14 cellular contexts compared by ENCODE assay signal in the genomic region with DNA sequence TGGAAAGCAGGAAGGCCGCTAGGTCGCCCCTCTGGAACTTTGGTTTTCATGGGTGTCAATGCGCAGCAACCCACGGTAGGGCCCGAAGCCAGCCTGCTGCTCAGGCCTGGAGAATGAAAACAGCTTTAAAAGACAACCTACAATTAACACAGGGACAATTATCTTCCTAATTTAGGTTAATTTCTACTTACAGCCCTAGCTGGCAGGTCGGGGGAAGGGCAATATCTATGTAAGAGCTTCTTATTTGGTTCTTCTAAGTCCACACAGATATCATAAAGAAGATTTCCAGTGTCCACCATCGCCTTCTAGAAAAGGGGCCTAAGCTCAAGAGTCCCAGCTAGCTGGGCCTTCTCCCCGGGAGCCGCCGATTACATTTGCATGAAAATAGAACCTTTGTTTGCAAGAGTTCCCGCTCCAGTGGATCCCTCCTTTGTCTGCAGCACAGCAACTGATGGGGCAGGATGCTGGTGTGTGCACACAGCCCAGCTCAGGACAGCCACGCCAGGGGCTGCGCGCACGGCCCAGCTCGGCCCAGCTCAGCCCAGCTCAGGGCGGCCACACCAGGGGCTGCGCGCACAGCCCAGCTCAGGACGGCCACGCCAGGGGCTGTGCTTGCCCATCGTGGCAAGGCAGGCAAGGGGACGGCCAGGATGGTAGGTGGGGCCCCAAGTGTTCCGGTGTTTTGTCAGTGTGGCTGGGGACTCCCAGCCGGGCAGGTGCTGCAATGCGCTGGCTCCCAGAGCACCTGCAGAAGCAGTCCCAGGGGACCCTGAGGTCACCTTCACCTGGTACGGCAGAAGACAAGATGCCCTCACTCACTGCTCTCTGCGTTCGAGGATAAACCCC.
DNase-seq lines count a peak whose midpoint lies in the region; ATAC-seq and TF ChIP-seq lines count a peak whose summit lies in the region.
"Had no signal": no experiment of that assay in that cellular context is flagged by ENCODE, and none has a peak within 500 bp of the region (broad histone marks: within the 10 kb centered on the region; RNA-seq: fewer than 3 reads in every experiment).

No MANE protein-coding gene starts in this region.

- DNase-seq in NCI-H1417 (lab: John Stamatoyannopoulos, UW) (peak; percentile 55 to 91 (median 87)), NCI-H1417 treated with DMSO at 0.1 percent for 48 hours (lab: John Stamatoyannopoulos, UW) (no peak), chondrocyte (ENCODE audit: low spot score) (peak; percentile 56), medulla oblongata (ENCODE audit: extremely low spot score) (peak; percentile 82), thoracic aorta (ENCODE audit: low spot score) (no peak), immature natural killer cell (no peak)
- DNase-seq in effector memory CD8-positive, alpha-beta T cell, result no peak
- DNase-seq in activated CD8-positive, alpha-beta memory T cell treated with anti-CD3 and anti-CD28 coated beads, Interleukin-2, amount 50 U/mL, for 4 hours, result no peak
- DNase-seq: foreskin fibroblast, GOT3, KBM-7 had no signal

- H3K36me3 ChIP-seq in thoracic aorta, result no peaks in the 10 kb centered on the region
- H3K36me3 ChIP-seq: upper lobe of left lung had no signal

- H3K27me3 ChIP-seq in thoracic aorta (replicated peaks; ENCODE audit: insufficient read depth), result no peaks in the 10 kb centered on the region
- H3K27me3 ChIP-seq: upper lobe of left lung had no signal

- H3K27me3 Mint-ChIP-seq in chondrocyte (ENCODE audit: low read depth), result no peaks in the 10 kb centered on the region
- H3K27me3 Mint-ChIP-seq in effector memory CD8-positive, alpha-beta T cell, result no peaks in the 10 kb centered on the region
- peaks cover 3 to 6% (median 6%) of the 10 kb centered on the region in 3 donors for H3K27me3 Mint-ChIP-seq in immature natural killer cell (ENCODE audit: low read depth in 3 of 3)
- H3K27me3 Mint-ChIP-seq: activated naive CD8-positive, alpha-beta T cell had no signal

- peaks cover 19 to 40% of the 10 kb centered on the region in 2 donors for H3K4me1 ChIP-seq in thoracic aorta (ENCODE audit: control insufficient read depth in 1 of 2, low read depth in 2 of 2)

- TF ChIP-seq CTCF in chondrocyte (IDR thresholded peaks at IDR 0.05) (no peak), thoracic aorta (IDR thresholded peaks at IDR 0.05) (no peak)

- H3K9me3 Mint-ChIP-seq in chondrocyte (ENCODE audit: low read depth) (no peaks in the 10 kb centered on the region), immature natural killer cell (no peaks in the 10 kb centered on the region)
- no peaks in the 10 kb centered on the region for H3K9me3 Mint-ChIP-seq in effector memory CD8-positive, alpha-beta T cell

- H3K4me1 Mint-ChIP-seq in chondrocyte (ENCODE audit: low read depth) (peaks cover 47% of the 10 kb centered on the region), immature natural killer cell (peaks cover 53 to 62% of the 10 kb centered on the region in 2 donors)
- peaks cover 46 to 49% of the 10 kb centered on the region in 2 donors for H3K4me1 Mint-ChIP-seq in effector memory CD8-positive, alpha-beta T cell (ENCODE audit: low read depth in 2 of 2)

- H3K27ac ChIP-seq in thoracic aorta, result peak overlapping the region; percentile 81 to 84
- H3K27ac ChIP-seq: 22Rv1, upper lobe of left lung had no signal

- H3K36me3 Mint-ChIP-seq in chondrocyte (ENCODE audit: low read depth) (no peaks in the 10 kb centered on the region), immature natural killer cell (no peaks in the 10 kb centered on the region)
- H3K36me3 Mint-ChIP-seq in effector memory CD8-positive, alpha-beta T cell (ENCODE audit: insufficient read depth), result peaks cover 2% of the 10 kb centered on the region

- H3K9me3 ChIP-seq in thoracic aorta, result no peaks in the 10 kb centered on the region
- H3K9me3 ChIP-seq: upper lobe of left lung had no signal

- H3K4me3 Mint-ChIP-seq in chondrocyte (ENCODE audit: unreplicated experiment), result no peak overlapping the region
- no peak overlapping the region for H3K4me3 Mint-ChIP-seq in effector memory CD8-positive, alpha-beta T cell
- H3K4me3 Mint-ChIP-seq in immature natural killer cell, result no peak overlapping the region
- H3K4me3 Mint-ChIP-seq: activated naive CD8-positive, alpha-beta T cell had no signal

- H3K27ac Mint-ChIP-seq in chondrocyte (ENCODE audit: unreplicated experiment) (no peak overlapping the region), immature natural killer cell (peak overlapping the region in 2 of 6 donors; percentile 50 to 66)
- H3K27ac Mint-ChIP-seq in effector memory CD8-positive, alpha-beta T cell, result no peak overlapping the region
- H3K27ac Mint-ChIP-seq: activated naive CD8-positive, alpha-beta T cell had no signal

- ATAC-seq in thoracic aorta (ENCODE audit: insufficient number of reproducible peaks, low FRiP score, low read depth), result no peak
- no peak for ATAC-seq in effector memory CD8-positive, alpha-beta T cell (replicated peaks)

- H3K4me3 ChIP-seq in thoracic aorta, result peak overlapping the region; percentile 20
- H3K4me3 ChIP-seq: upper lobe of left lung had no signal

Comparison
In these comparisons a context has a peak if more than half of its experiments do, and no peak if none do; other contexts are left out.
1. DNase-seq: peak in NCI-H1417 (3 of 3), chondrocyte (single experiment) and medulla oblongata (single experiment); none in NCI-H1417 treated with DMSO at 0.1 percent for 48 hours (single experiment), thoracic aorta (single experiment), effector memory CD8-positive, alpha-beta T cell (0 of 3), activated CD8-positive, alpha-beta memory T cell treated with anti-CD3 and anti-CD28 coated beads, Interleukin-2, amount 50 U/mL, for 4 hours (single experiment) and immature natural killer cell (0 of 3).